In the genomic region with DNA sequence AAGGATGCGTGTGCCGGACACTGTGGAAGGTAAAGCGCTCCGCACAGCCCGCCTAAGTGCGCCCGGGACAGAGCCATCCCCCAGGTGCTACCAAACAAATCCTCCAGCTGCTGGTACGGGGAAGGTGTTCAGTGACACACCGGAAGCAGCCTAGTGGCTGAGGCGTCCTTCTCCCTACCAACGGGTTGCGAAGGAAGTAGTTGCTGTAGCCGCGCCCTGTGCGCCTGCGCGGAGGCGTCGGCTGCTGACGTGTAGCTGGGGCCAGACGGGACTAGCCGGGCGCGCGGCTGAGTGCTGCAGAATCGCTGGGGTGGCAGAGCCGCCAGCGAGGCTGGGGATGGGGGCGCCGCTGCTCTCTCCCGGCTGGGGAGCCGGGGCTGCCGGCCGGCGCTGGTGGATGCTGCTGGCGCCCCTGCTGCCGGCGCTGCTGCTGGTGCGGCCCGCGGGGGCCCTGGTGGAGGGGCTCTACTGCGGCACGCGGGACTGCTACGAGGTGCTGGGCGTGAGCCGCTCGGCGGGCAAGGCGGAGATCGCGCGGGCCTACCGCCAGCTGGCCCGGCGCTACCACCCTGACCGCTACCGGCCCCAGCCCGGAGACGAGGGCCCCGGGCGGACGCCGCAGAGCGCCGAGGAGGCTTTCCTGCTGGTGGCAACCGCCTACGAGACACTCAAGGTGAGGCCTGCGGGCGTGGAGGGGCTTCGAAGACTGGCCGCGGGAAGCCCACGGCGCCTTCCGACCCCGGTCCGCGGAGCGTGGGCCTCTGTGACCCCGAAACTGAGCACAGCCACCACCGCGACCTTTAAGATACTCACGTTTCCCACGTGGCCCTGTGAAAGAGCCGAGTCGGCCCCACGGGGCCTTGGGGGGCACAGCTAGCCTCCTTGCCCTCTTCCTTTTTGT, we compare ENCODE assay signal across 8 cellular contexts. TPM values are rescaled to one million over a fixed set of nuclear protein-coding genes. Genes with fewer than 3 reads are reported as not detected.
DNase-seq lines count a peak whose midpoint lies in the region; ATAC-seq and TF ChIP-seq lines count a peak whose summit lies in the region.

Gene DNAJC25, plus strand, starts transcription at position 264 of the 901 bp plus-strand sequence. Its CDS starts 74 bp downstream, at position 338.

- H3K9ac ChIP-seq in SK-N-SH: peak within 1 kb of the TSS; percentile 82

- TF ChIP-seq CTCF in GM10248 (IDR thresholded peaks at IDR 0.05; ENCODE audit: control extremely low read depth, extremely low read depth, low read depth, missing control alignments): no peak
- no peak for TF ChIP-seq CTCF in SK-N-SH (IDR thresholded peaks at IDR 0.05)
- TF ChIP-seq CTCF in omental fat pad (IDR thresholded peaks at IDR 0.05): no peak

- POLR2A ChIA-PET in GM10248 (lab: Yijun Ruan, JAX) (interaction anchor here (0.5 to 1.0 kb wide), 5 partner anchors 25 to 855 kb away, joined by 3 to 7 read pairs (median 3); partner anchors contain the start of gene KIAA1958), SK-N-SH (lab: Yijun Ruan, JAX) (interaction anchor here (0.5 to 2.4 kb wide), 4 partner anchors 21 to 130 kb away, joined by 3 to 10 read pairs (median 4); partner anchors contain the start of gene GNG10)

- no peaks in the 10 kb centered on the region for H3K9me2 ChIP-seq in SK-N-SH

- H3K27me3 ChIP-seq in SK-N-SH (ENCODE audit: insufficient read depth): no peaks in the 10 kb centered on the region

- H3K36me3 Mint-ChIP-seq in activated naive CD4-positive, alpha-beta T cell treated with anti-CD3 and anti-CD28 coated beads, Interleukin-2, amount 50 U/mL, for 72 hours: peaks cover 5 to 26% of the 10 kb centered on the region in 2 donors

- peak within 1 kb of the TSS; percentile 97 for H3K4me2 ChIP-seq in SK-N-SH

- ATAC-seq in HG02610 (IDR thresholded peaks at IDR 0.05; ENCODE audit: unreplicated experiment): peak; percentile 97
- ATAC-seq in activated naive CD4-positive, alpha-beta T cell treated with anti-CD3 and anti-CD28 coated beads, Interleukin-2, amount 50 U/mL, for 72 hours: peak; percentile 99 to 100
- ATAC-seq in omental fat pad (ENCODE audit: low FRiP score): peak; percentile 99

- H3K79me2 ChIP-seq in SK-N-SH (ENCODE audit: insufficient read depth): peaks cover 51% of the 10 kb centered on the region

- H3F3A ChIP-seq in SK-N-SH (replicated peaks; ENCODE audit: insufficient read depth): peaks cover 5% of the 10 kb centered on the region

- peaks cover 21% of the 10 kb centered on the region for H4K20me1 ChIP-seq in SK-N-SH (ENCODE audit: insufficient read depth)

- H3K4me1 ChIP-seq in SK-N-SH (ENCODE audit: control insufficient read depth in 1 of 2, insufficient read depth in 2 of 2, low read depth in 1 of 2, low read length in 1 of 2): peaks cover 10 to 21% of the 10 kb centered on the region in 2 experiments; a peak in 3 of 4 replicates

- 0 out of 4 replicates have a peak, but pooled peaks of 1 of the 2 experiments have one; percentile 21 for TF ChIP-seq EP300 in SK-N-SH (IDR thresholded peaks at IDR 0.05; ENCODE audit: borderline replicate concordance in 1 of 2, low read depth in 1 of 2, low read length in 1 of 2)

- CTCF ChIA-PET in GM10248 (lab: Yijun Ruan, JAX): interaction anchor here (0.9 to 3.7 kb wide), 2 partner anchors 10 to 444 kb away, joined by 3 to 15 read pairs; no protein-coding TSS in a partner anchor
- CTCF ChIA-PET in SK-N-SH (lab: Yijun Ruan, JAX): interaction anchor here (0.5 to 1.4 kb wide), 3 partner anchors 9 to 33 kb away, joined by 4 to 8 read pairs (median 5); no protein-coding TSS in a partner anchor

- peak within 1 kb of the TSS; percentile 97 for H2AFZ ChIP-seq in SK-N-SH (ENCODE audit: low read depth)

- H3K9me3 Mint-ChIP-seq in activated naive CD4-positive, alpha-beta T cell treated with anti-CD3 and anti-CD28 coated beads, Interleukin-2, amount 50 U/mL, for 72 hours: no peaks in the 10 kb centered on the region

- H3K27ac ChIP-seq in SK-N-SH (ENCODE audit: low read depth in 2 of 2, low read length in 1 of 2) (peak within 1 kb of the TSS; percentile 60 to 79; a peak in 3 of 4 replicates), temporal lobe (ENCODE audit: low read depth, low read length) (peak within 1 kb of the TSS; percentile 28)

- H3K36me3 ChIP-seq in SK-N-SH (replicated peaks in 1 of 2; ENCODE audit: control insufficient read depth in 1 of 2, insufficient read depth in 2 of 2, low read length in 1 of 2): no peaks in the 10 kb centered on the region

- no peaks in the 10 kb centered on the region for H3K9me3 ChIP-seq in SK-N-SH

- 1% methylated on average over 24 of the region's 88 CpGs for WGBS in SK-N-SH (ENCODE audit: low lambda C conversion rate)

- peak within 1 kb of the TSS; percentile 88 to 90 for H3K27ac Mint-ChIP-seq in activated naive CD4-positive, alpha-beta T cell treated with anti-CD3 and anti-CD28 coated beads, Interleukin-2, amount 50 U/mL, for 72 hours

- TF ChIP-seq RAD21 in SK-N-SH (IDR thresholded peaks at IDR 0.05; ENCODE audit: low read length): no peak; the same call in 1 of the 2 replicates

- peak; percentile 100 for DNase-seq in GM10248 (ENCODE audit: extremely low spot score)
- peak; percentile 97 for DNase-seq in NCI-H1092 (lab: John Stamatoyannopoulos, UW)
- peak; percentile 99 for DNase-seq in SK-N-SH
- DNase-seq in activated naive CD4-positive, alpha-beta T cell treated with anti-CD3 and anti-CD28 coated beads, Interleukin-2, amount 50 U/mL, for 72 hours (ENCODE audit: low spot score in 2 of 2): peak; percentile 95 to 96
- DNase-seq in glomerular visceral epithelial cell (ENCODE audit: extremely low spot score): peak; percentile 99
- DNase-seq in omental fat pad (ENCODE audit: low spot score): peak; percentile 83

- peak within 1 kb of the TSS; percentile 90 to 97 for H3K4me3 ChIP-seq in SK-N-SH (ENCODE audit: low read depth in 2 of 2, low read length in 1 of 2)

TF ChIP-seq in SK-N-SH, 30 proteins besides CTCF, POLR2A, EP300 and RAD21 (continues in another document):
- TF ChIP-seq SIN3A (IDR thresholded peaks at IDR 0.05; ENCODE audit: borderline replicate concordance, low read depth, low read length): peak; percentile 99
- no peak for TF ChIP-seq JUND (IDR thresholded peaks at IDR 0.05)
- peak; percentile 89 for TF ChIP-seq MAX (IDR thresholded peaks at IDR 0.05; ENCODE audit: low read depth)
- TF ChIP-seq RXRA (IDR thresholded peaks at IDR 0.05; ENCODE audit: borderline replicate concordance, low read depth): no peak
- TF ChIP-seq REST (IDR thresholded peaks at IDR 0.05; ENCODE audit: low read depth, low read length): 0 out of 2 replicates have a peak, but pooled peaks have one; percentile 17
- no peak for TF ChIP-seq FOXJ3 (CRISPR knock-in tag; IDR thresholded peaks at IDR 0.05)
- no peak for TF ChIP-seq FOXM1 (IDR thresholded peaks at IDR 0.05; ENCODE audit: low read depth)
- TF ChIP-seq CHD2 (IDR thresholded peaks at IDR 0.05; ENCODE audit: low read length, partially characterized antibody): peak; percentile 87
- no peak for TF ChIP-seq SMC3 (IDR thresholded peaks at IDR 0.05; ENCODE audit: low read depth, low read length)
- no peak for TF ChIP-seq RFX5 (IDR thresholded peaks at IDR 0.05; ENCODE audit: low read length)
- TF ChIP-seq, protein P1, sequence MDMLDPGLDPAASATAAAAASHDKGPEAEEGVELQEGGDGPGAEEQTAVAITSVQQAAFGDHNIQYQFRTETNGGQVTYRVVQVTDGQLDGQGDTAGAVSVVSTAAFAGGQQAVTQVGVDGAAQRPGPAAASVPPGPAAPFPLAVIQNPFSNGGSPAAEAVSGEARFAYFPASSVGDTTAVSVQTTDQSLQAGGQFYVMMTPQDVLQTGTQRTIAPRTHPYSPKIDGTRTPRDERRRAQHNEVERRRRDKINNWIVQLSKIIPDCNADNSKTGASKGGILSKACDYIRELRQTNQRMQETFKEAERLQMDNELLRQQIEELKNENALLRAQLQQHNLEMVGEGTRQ (IDR thresholded peaks at IDR 0.05; ENCODE audit: borderline replicate concordance, low read depth, low read length): no peak

RNA-seq across cellular contexts. Expression of gene DNAJC25, which starts in this region (rescaled TPM):
- 3.3 and 4.4 TPM in 2 replicates for polyA plus RNA-seq in SK-N-SH (2012; rRNA removed)
- polyA plus RNA-seq in SK-N-SH (2012; cell fraction: cytosol; rRNA removed): 4.5 and 6.2 TPM in 2 replicates
- 3.0 and 4.4 TPM in 2 replicates for polyA plus RNA-seq in SK-N-SH (2012; cell fraction: nucleus; rRNA removed)
- 1 to 10 TPM; 4.2 to 4.4 TPM for total RNA-seq in activated naive CD4-positive, alpha-beta T cell treated with anti-CD3 and anti-CD28 coated beads, Interleukin-2, amount 50 U/mL, for 72 hours
- total RNA-seq in omental fat pad (10 to 100 TPM; 10.4 to 15.1 (median 14.0) TPM), temporal lobe (3.9 TPM)

Comparison
In these comparisons a context has a peak if more than half of its experiments do, and no peak if none do; other contexts are left out.
1. Peak in every context shown above with its lines: DNase-seq, ATAC-seq, H3K4me3 ChIP-seq and H3K27ac ChIP-seq.